ENCODE assay signal across 1 cellular context in genomic region chr11:118401151-118401879, GRCh38.
TF ChIP-seq lines count a peak whose summit lies in the region.

Gene ATP5MG, plus strand, starts transcription at chr11:118401606. Its CDS starts 60 bp downstream, at chr11:118401666.

TF ChIP-seq in GM12878, 131 proteins besides CTCF, POLR2A, EP300 and RAD21 (continued from another document):
- TF ChIP-seq, protein P1, sequence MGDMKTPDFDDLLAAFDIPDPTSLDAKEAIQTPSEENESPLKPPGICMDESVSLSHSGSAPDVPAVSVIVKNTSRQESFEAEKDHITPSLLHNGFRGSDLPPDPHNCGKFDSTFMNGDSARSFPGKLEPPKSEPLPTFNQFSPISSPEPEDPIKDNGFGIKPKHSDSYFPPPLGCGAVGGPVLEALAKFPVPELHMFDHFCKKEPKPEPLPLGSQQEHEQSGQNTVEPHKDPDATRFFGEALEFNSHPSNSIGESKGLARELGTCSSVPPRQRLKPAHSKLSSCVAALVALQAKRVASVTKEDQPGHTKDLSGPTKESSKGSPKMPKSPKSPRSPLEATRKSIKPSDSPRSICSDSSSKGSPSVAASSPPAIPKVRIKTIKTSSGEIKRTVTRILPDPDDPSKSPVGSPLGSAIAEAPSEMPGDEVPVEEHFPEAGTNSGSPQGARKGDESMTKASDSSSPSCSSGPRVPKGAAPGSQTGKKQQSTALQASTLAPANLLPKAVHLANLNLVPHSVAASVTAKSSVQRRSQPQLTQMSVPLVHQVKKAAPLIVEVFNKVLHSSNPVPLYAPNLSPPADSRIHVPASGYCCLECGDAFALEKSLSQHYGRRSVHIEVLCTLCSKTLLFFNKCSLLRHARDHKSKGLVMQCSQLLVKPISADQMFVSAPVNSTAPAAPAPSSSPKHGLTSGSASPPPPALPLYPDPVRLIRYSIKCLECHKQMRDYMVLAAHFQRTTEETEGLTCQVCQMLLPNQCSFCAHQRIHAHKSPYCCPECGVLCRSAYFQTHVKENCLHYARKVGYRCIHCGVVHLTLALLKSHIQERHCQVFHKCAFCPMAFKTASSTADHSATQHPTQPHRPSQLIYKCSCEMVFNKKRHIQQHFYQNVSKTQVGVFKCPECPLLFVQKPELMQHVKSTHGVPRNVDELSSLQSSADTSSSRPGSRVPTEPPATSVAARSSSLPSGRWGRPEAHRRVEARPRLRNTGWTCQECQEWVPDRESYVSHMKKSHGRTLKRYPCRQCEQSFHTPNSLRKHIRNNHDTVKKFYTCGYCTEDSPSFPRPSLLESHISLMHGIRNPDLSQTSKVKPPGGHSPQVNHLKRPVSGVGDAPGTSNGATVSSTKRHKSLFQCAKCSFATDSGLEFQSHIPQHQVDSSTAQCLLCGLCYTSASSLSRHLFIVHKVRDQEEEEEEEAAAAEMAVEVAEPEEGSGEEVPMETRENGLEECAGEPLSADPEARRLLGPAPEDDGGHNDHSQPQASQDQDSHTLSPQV (IDR thresholded peaks at IDR 0.05): peak; percentile 77; the same call in 1 of the 2 replicates
- TF ChIP-seq SIX5 (IDR thresholded peaks at IDR 0.05; ENCODE audit: low read depth, low read length, severe bottlenecking) (peak; percentile 8), E2F4 (IDR thresholded peaks at IDR 0.05; ENCODE audit: low read depth, low read length) (no peak)
TF ChIP-seq in GM12878: peak in this region for 48.
